Comparison of ENCODE assay signal across 12 cellular contexts in the genomic region with DNA sequence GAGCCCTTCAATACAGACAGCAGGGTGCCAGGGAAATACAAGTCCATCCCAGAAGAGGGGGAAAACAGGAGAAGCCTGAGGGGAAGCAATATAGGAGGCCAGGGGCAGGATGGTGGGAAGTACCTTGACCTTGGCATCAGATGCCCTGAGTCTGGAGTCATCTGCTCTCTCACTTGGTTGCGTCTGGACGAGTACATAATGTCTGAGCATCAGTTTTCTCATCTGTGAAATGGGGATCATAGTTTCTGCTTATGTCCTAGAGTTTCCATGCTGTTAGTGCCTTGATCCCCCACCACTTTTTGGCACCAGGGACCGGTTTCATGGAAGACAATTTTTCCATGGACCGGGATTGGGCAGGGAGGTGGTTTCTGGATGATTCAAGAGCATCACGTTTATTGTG. TPM values are rescaled to one million over a fixed set of nuclear protein-coding genes. Genes with fewer than 3 reads are reported as not detected.
DNase-seq lines count a peak whose midpoint lies in the region; ATAC-seq, FAIRE-seq and TF ChIP-seq lines count a peak whose summit lies in the region.
"Had no signal": no experiment of that assay in that cellular context is flagged by ENCODE, and none has a peak within 500 bp of the region (broad histone marks: within the 10 kb centered on the region; RNA-seq: fewer than 3 reads in every experiment).

No MANE protein-coding gene starts in this region.

- H3K27ac Mint-ChIP-seq in activated naive CD4-positive, alpha-beta T cell treated with anti-CD3 and anti-CD28 coated beads, Interleukin-2, amount 10 ng/mL, durations not matched to agents 7 days and 5 days, result peak overlapping the region; percentile 88
- peak overlapping the region; percentile 92 for H3K27ac Mint-ChIP-seq in T-helper 17 cell
- peak overlapping the region; percentile 99 for H3K27ac Mint-ChIP-seq in effector memory CD8-positive, alpha-beta T cell
- peak overlapping the region in 1 of 2 donors; percentile 80 for H3K27ac Mint-ChIP-seq in stimulated activated naive CD8-positive, alpha-beta T cell treated with anti-CD3 and anti-CD28 coated beads, Interleukin-15, amount 100 ng/mL, for 72 hours

- H3K36me3 Mint-ChIP-seq in activated naive CD4-positive, alpha-beta T cell treated with anti-CD3 and anti-CD28 coated beads, Interleukin-2, amount 10 ng/mL, durations not matched to agents 7 days and 5 days, result peaks cover 29% of the 10 kb centered on the region
- H3K36me3 Mint-ChIP-seq in T-helper 17 cell (ENCODE audit: low read depth), result peaks cover 14% of the 10 kb centered on the region
- peaks cover 62% of the 10 kb centered on the region for H3K36me3 Mint-ChIP-seq in effector memory CD8-positive, alpha-beta T cell (ENCODE audit: insufficient read depth)

- no peak for ATAC-seq in T-helper 17 cell
- no peak for ATAC-seq in effector memory CD8-positive, alpha-beta T cell (replicated peaks)
- ATAC-seq in stimulated activated naive CD8-positive, alpha-beta T cell treated with anti-CD3 and anti-CD28 coated beads, Interleukin-15, amount 100 ng/mL, for 72 hours, result no peak

- no peaks in the 10 kb centered on the region for H3K9me3 Mint-ChIP-seq in activated naive CD4-positive, alpha-beta T cell treated with anti-CD3 and anti-CD28 coated beads, Interleukin-2, amount 10 ng/mL, durations not matched to agents 7 days and 5 days
- no peaks in the 10 kb centered on the region for H3K9me3 Mint-ChIP-seq in effector memory CD8-positive, alpha-beta T cell
- no peaks in the 10 kb centered on the region for H3K9me3 Mint-ChIP-seq in stimulated activated naive CD8-positive, alpha-beta T cell treated with anti-CD3 and anti-CD28 coated beads, Interleukin-15, amount 100 ng/mL, for 72 hours

- H3K4me3 Mint-ChIP-seq in activated naive CD4-positive, alpha-beta T cell treated with anti-CD3 and anti-CD28 coated beads, Interleukin-2, amount 10 ng/mL, durations not matched to agents 7 days and 5 days, result peak overlapping the region; percentile 97
- peak overlapping the region; percentile 96 for H3K4me3 Mint-ChIP-seq in T-helper 17 cell
- peak overlapping the region; percentile 96 to 98 for H3K4me3 Mint-ChIP-seq in effector memory CD8-positive, alpha-beta T cell
- H3K4me3 Mint-ChIP-seq in stimulated activated naive CD8-positive, alpha-beta T cell treated with anti-CD3 and anti-CD28 coated beads, Interleukin-15, amount 100 ng/mL, for 72 hours, result peak overlapping the region; percentile 89 to 93

- H3K27me3 Mint-ChIP-seq in activated naive CD4-positive, alpha-beta T cell treated with anti-CD3 and anti-CD28 coated beads, Interleukin-2, amount 10 ng/mL, durations not matched to agents 7 days and 5 days, result no peaks in the 10 kb centered on the region
- H3K27me3 Mint-ChIP-seq in T-helper 17 cell, result no peaks in the 10 kb centered on the region
- no peaks in the 10 kb centered on the region for H3K27me3 Mint-ChIP-seq in effector memory CD8-positive, alpha-beta T cell
- H3K27me3 Mint-ChIP-seq in stimulated activated naive CD8-positive, alpha-beta T cell treated with anti-CD3 and anti-CD28 coated beads, Interleukin-15, amount 100 ng/mL, for 72 hours, result no peaks in the 10 kb centered on the region

- H3K4me1 Mint-ChIP-seq in activated naive CD4-positive, alpha-beta T cell treated with anti-CD3 and anti-CD28 coated beads, Interleukin-2, amount 10 ng/mL, durations not matched to agents 7 days and 5 days, result peaks cover 54% of the 10 kb centered on the region
- peaks cover 44% of the 10 kb centered on the region for H3K4me1 Mint-ChIP-seq in T-helper 17 cell
- peaks cover 47 to 48% of the 10 kb centered on the region in 2 donors for H3K4me1 Mint-ChIP-seq in effector memory CD8-positive, alpha-beta T cell (ENCODE audit: low read depth in 2 of 2)
- H3K4me1 Mint-ChIP-seq in stimulated activated naive CD8-positive, alpha-beta T cell treated with anti-CD3 and anti-CD28 coated beads, Interleukin-15, amount 100 ng/mL, for 72 hours, result peaks cover 84% of the 10 kb centered on the region

- no peak for DNase-seq in activated naive CD4-positive, alpha-beta T cell treated with anti-CD3 and anti-CD28 coated beads, Interleukin-2, amount 10 ng/mL, durations not matched to agents 7 days and 5 days
- no peak for DNase-seq in activated naive CD4-positive, alpha-beta T cell (lab: John Stamatoyannopoulos, UW)
- no peak for DNase-seq in T-helper 17 cell
- no peak for DNase-seq in effector memory CD8-positive, alpha-beta T cell
- DNase-seq in stimulated activated naive CD8-positive, alpha-beta T cell treated with anti-CD3 and anti-CD28 coated beads, Interleukin-15, amount 100 ng/mL, for 72 hours, result no peak
- DNase-seq in GM20000 (ENCODE audit: low spot score), result no peak
- DNase-seq in frontal cortex (ENCODE audit: low spot score in 2 of 2), result no peak
- DNase-seq in NCI-H226, result no peak
- DNase-seq: effector CD4-positive, alpha-beta T cell; NCI-H1417; NCI-H526 had no signal

- FAIRE-seq in frontal cortex (lab: Jason Lieb, UNC), result no peak

- no peaks in the 10 kb centered on the region for H3K9me3 ChIP-seq in T-helper 17 cell (ENCODE audit: control insufficient read depth, low read length, poor library complexity, severe bottlenecking)
- H3K9me3 ChIP-seq: uterus had no signal

- no peak for TF ChIP-seq CTCF in GM20000 (IDR thresholded peaks at IDR 0.05; ENCODE audit: extremely low read depth, missing control alignments)

- CTCF ChIA-PET in activated naive CD4-positive, alpha-beta T cell treated with anti-CD3 and anti-CD28 coated beads, Interleukin-2, amount 10 ng/mL, durations not matched to agents 7 days and 5 days (lab: Charles Lee), result interaction anchor here (0.7 to 3.5 kb wide), 2 partner anchors 15 to 68 kb away, joined by 3 to 29 read pairs; no protein-coding TSS in a partner anchor

RNA-seq across cellular contexts. Expression of a gene that starts 2.3 kb away (rescaled TPM):
- total RNA-seq in T-helper 17 cell (100 to 1,000 TPM; 153 to 177 TPM), frontal cortex (1.6 TPM)

RNA-seq across cellular contexts. Expression of a gene that starts 14.4 kb away (rescaled TPM):
- 100 to 1,000 TPM; 202 to 225 TPM for total RNA-seq in T-helper 17 cell
- 17.5 TPM for total RNA-seq in frontal cortex

Comparison
In these comparisons a context has a peak if more than half of its experiments do, and no peak if none do; other contexts are left out.
1. RNA of a gene that starts 2.3 kb away (total RNA-seq): 153 to 177 TPM in T-helper 17 cell; 1.6 TPM in frontal cortex (single experiment); every median in the first group is over 10 times any median in the second.
2. RNA of a gene that starts 14.4 kb away (total RNA-seq): 202 to 225 TPM in T-helper 17 cell; 17.5 TPM in frontal cortex (single experiment); every median in the first group is over 10 times any median in the second.
3. Peak in every context shown above with its lines, with median percentiles within 50 percentile points of each other: H3K4me3 Mint-ChIP-seq.